9 cellular contexts compared by ENCODE assay signal in genomic region chr17:78355045-78355641, GRCh38. TPM values are rescaled to one million over a fixed set of nuclear protein-coding genes. Genes with fewer than 3 reads are reported as not detected.
DNase-seq lines count a peak whose midpoint lies in the region; ATAC-seq, FAIRE-seq and TF ChIP-seq lines count a peak whose summit lies in the region.
"Had no signal": no experiment of that assay in that cellular context is flagged by ENCODE, and none has a peak within 500 bp of the region (broad histone marks: within the 10 kb centered on the region; RNA-seq: fewer than 3 reads in every experiment).

No MANE protein-coding gene starts in this region.

- no peak for ATAC-seq in activated T-cell treated with anti-CD3 and anti-CD28 coated beads, Interleukin-2, amount 50 U/mL, for 72 hours (replicated peaks in 1 of 2)
- ATAC-seq in HepG2 (no peak), HG03571 (IDR thresholded peaks at IDR 0.05; ENCODE audit: unreplicated experiment) (no peak), HG03521 (IDR thresholded peaks at IDR 0.05; ENCODE audit: unreplicated experiment) (no peak)
- no peak for ATAC-seq in stimulated activated naive CD8-positive, alpha-beta T cell treated with anti-CD3 and anti-CD28 coated beads, Interleukin-15, Interleukin-2, amounts not matched to agents 100 U/mL and 50 U/mL, for 24 hours

- no peak overlapping the region for H2AFZ ChIP-seq in HepG2 (ENCODE audit: low read length)

- WGBS in HepG2 (ENCODE audit: low lambda C conversion rate) = 11% methylated on average over 9 of the region's 9 CpGs

- H3K27me3 Mint-ChIP-seq in IgD-negative memory B cell = peaks cover 8% of the 10 kb centered on the region
- no peaks in the 10 kb centered on the region for H3K27me3 Mint-ChIP-seq in activated T-cell treated with anti-CD3 and anti-CD28 coated beads, Interleukin-2, amount 50 U/mL, for 72 hours (ENCODE audit: low read depth)

- peak overlapping the region; percentile 73 for H3K4me2 ChIP-seq in HepG2 (ENCODE audit: low read depth, low read length)

- no peak for TF ChIP-seq CTCF in HepG2 (CRISPR knock-in tag; IDR thresholded peaks at IDR 0.05)

- peak; percentile 54 to 58 for DNase-seq in activated T-cell treated with anti-CD3 and anti-CD28 coated beads, Interleukin-2, amount 50 U/mL, for 72 hours
- DNase-seq in HepG2 (ENCODE audit: low spot score) (peak; percentile 58), HUDEP-2 (lab: John Stamatoyannopoulos, UW; ENCODE audit: unreplicated experiment in 76 of 76) (no peak)
- DNase-seq in stimulated activated naive CD8-positive, alpha-beta T cell treated with anti-CD3 and anti-CD28 coated beads, Interleukin-15, Interleukin-2, amounts not matched to agents 100 U/mL and 50 U/mL, for 24 hours = peak; percentile 44
- DNase-seq: anterior cingulate cortex, head of caudate nucleus had no signal

- H3K27me3 ChIP-seq in HepG2 (ENCODE audit: control insufficient read depth in 1 of 2, insufficient read depth in 2 of 2, low read length in 2 of 2) = peaks cover 0 to 48% of the 10 kb centered on the region in 2 experiments

- H4K20me1 ChIP-seq in HepG2 (ENCODE audit: insufficient read depth, low read length) = peaks cover 21% of the 10 kb centered on the region; the same call in 1 of the 2 replicates

- no peaks in the 10 kb centered on the region for H3K36me3 Mint-ChIP-seq in IgD-negative memory B cell
- H3K36me3 Mint-ChIP-seq in activated T-cell treated with anti-CD3 and anti-CD28 coated beads, Interleukin-2, amount 50 U/mL, for 72 hours (ENCODE audit: insufficient read depth in 2 of 2) = peaks cover 15 to 19% of the 10 kb centered on the region in 2 donors

- H3K36me3 ChIP-seq in HepG2 (replicated peaks in 1 of 2; ENCODE audit: control insufficient read depth in 1 of 2, insufficient read depth in 2 of 2, low read length in 2 of 2) = no peaks in the 10 kb centered on the region; a peak in 1 of 5 replicates

- peak overlapping the region; percentile 90 to 98 (median 93) for H3K27ac Mint-ChIP-seq in IgD-negative memory B cell
- peak overlapping the region; percentile 91 for H3K27ac Mint-ChIP-seq in activated T-cell treated with anti-CD3 and anti-CD28 coated beads, Interleukin-2, amount 50 U/mL, for 72 hours

- POLR2A ChIA-PET in HepG2 (lab: Yijun Ruan, JAX) = interaction anchor here (1.0 kb wide), 1 partner anchor 21 kb away, joined by 3 read pairs; no protein-coding TSS in a partner anchor

- peak; percentile 36 for FAIRE-seq in HepG2 (lab: Jason Lieb, UNC)

- no peak overlapping the region for H3K27ac ChIP-seq in HepG2 (ENCODE audit: extremely low read length, insufficient read depth, low read length)

- no peak for TF ChIP-seq POLR2A in HepG2 (IDR thresholded peaks at IDR 0.05; ENCODE audit: insufficient read depth in 1 of 2, low read depth in 2 of 2, low read length in 2 of 2)

- TF ChIP-seq RAD21 in HepG2 (CRISPR knock-in tag; IDR thresholded peaks at IDR 0.05) = no peak

- peaks cover 74% of the 10 kb centered on the region for H3K4me1 ChIP-seq in HepG2 (ENCODE audit: insufficient read depth, low read length)

- intact Hi-C loops in HepG2 (cut with micrococcal nuclease; ENCODE audit: unreplicated experiment) = no loop called here

- TF ChIP-seq EP300 in HepG2 (IDR thresholded peaks at IDR 0.05; ENCODE audit: low read depth in 2 of 2, low read length in 2 of 2) = peak in 1 of 2 experiments; percentile 58; a peak in 1 of 4 replicates
- TF ChIP-seq EP300 in HepG2 (CRISPR knock-in tag; IDR thresholded peaks at IDR 0.05; ENCODE audit: borderline replicate concordance) = peak; percentile 13; the same call in 1 of the 2 replicates

- H3K9ac ChIP-seq in HepG2 (ENCODE audit: insufficient read depth, low read depth, low read length) = peak overlapping the region; percentile 1; the same call in 1 of the 2 replicates

- peaks cover 22 to 38% (median 37%) of the 10 kb centered on the region in 3 donors for H3K4me1 Mint-ChIP-seq in IgD-negative memory B cell
- H3K4me1 Mint-ChIP-seq in activated T-cell treated with anti-CD3 and anti-CD28 coated beads, Interleukin-2, amount 50 U/mL, for 72 hours (ENCODE audit: low read depth) = peaks cover 50% of the 10 kb centered on the region

- CTCF ChIA-PET in HepG2 (lab: Yijun Ruan, JAX; ENCODE audit: low intra/inter-chr PET ratio, low total read pairs) = no interaction called here

- in situ Hi-C loops in HepG2 (cut with HindIII; ENCODE audit: extremely low pct_ligation_motif_present, low pct_unique_long_range_greater_than_20kb) = no loop called here

- no TSS peak for BruUV-seq in HepG2 (replicated peaks; lab: Mats Ljungman, UMichigan)

- no peaks in the 10 kb centered on the region for H3K9me3 ChIP-seq in HepG2 (ENCODE audit: low read length)

- peak overlapping the region in 3 of 4 donors; percentile 40 to 75 (median 56) for H3K4me3 Mint-ChIP-seq in IgD-negative memory B cell
- peak overlapping the region; percentile 86 to 96 for H3K4me3 Mint-ChIP-seq in activated T-cell treated with anti-CD3 and anti-CD28 coated beads, Interleukin-2, amount 50 U/mL, for 72 hours

- no peaks in the 10 kb centered on the region for H3K79me2 ChIP-seq in HepG2 (ENCODE audit: insufficient read depth, low read length)

- peak overlapping the region in 1 of 3 experiments; percentile 24; a peak in 1 of 6 replicates for H3K4me3 ChIP-seq in HepG2 (replicated peaks in 1 of 3; ENCODE audit: insufficient read depth in 1 of 3, low read depth in 2 of 3, low read length in 3 of 3)

- no peaks in the 10 kb centered on the region for H3K9me3 Mint-ChIP-seq in IgD-negative memory B cell
- no peaks in the 10 kb centered on the region for H3K9me3 Mint-ChIP-seq in activated T-cell treated with anti-CD3 and anti-CD28 coated beads, Interleukin-2, amount 50 U/mL, for 72 hours

RNA-seq across cellular contexts. Expression of gene SOCS3, which starts 4.7 kb away (rescaled TPM):
- polyA plus RNA-seq in IgD-negative memory B cell (17.3 TPM), HepG2 (2011; rRNA removed) (2.4 and 3.2 TPM in 2 replicates)
- total RNA-seq in activated T-cell treated with anti-CD3 and anti-CD28 coated beads, Interleukin-2, amount 50 U/mL, for 72 hours = 100 to 1,000 TPM; 164 to 212 TPM
- 0.66 and 0.77 TPM in 2 replicates for total RNA-seq in HepG2 (2016; rRNA removed; fragmentation: Illumina TruSeq; extraction: Trizol)
- total RNA-seq in HepG2 (2016; cell fraction: cytosol; rRNA removed; fragmentation: Illumina TruSeq; extraction: Trizol; ENCODE audit: low read depth) = 0.30 and 0.35 TPM in 2 replicates
- total RNA-seq in HepG2 (2016; cell fraction: insoluble cytoplasmic fraction; rRNA removed; fragmentation: Illumina TruSeq; extraction: Trizol) = 0.59 and 0.95 TPM in 2 replicates
- 0.83 and 0.93 TPM in 2 replicates for total RNA-seq in HepG2 (2016; cell fraction: membrane; rRNA removed; fragmentation: Illumina TruSeq; extraction: Trizol)
- 0.66 and 1.2 TPM in 2 replicates for total RNA-seq in HepG2 (2016; cell fraction: nucleus; rRNA removed; fragmentation: Illumina TruSeq; extraction: Trizol)
- polyA plus RNA-seq in HepG2 (2011; cell fraction: cytosol; rRNA removed) = 2.4 and 2.6 TPM in 2 replicates
- polyA plus RNA-seq in HepG2 (2011; cell fraction: nucleus; rRNA removed) = 4.1 and 5.9 TPM in 2 replicates
- 0.94 and 3.5 TPM in 2 replicates for polyA plus RNA-seq in HepG2 (2012)
- 0.05 and 0.10 TPM in 2 replicates for polyA plus RNA-seq in HepG2 (2016; cell fraction: cytosol; fragmentation: Illumina TruSeq; extraction: Trizol; ENCODE audit: low read depth)
- polyA plus RNA-seq in HepG2 (2016; cell fraction: insoluble cytoplasmic fraction; fragmentation: Illumina TruSeq; extraction: Trizol; ENCODE audit: low read depth) = 0.32 and 0.52 TPM in 2 replicates
- 0.27 and 0.28 TPM in 2 replicates for polyA plus RNA-seq in HepG2 (2016; cell fraction: membrane; fragmentation: Illumina TruSeq; extraction: Trizol; ENCODE audit: low read depth)
- polyA plus RNA-seq in HepG2 (2016; cell fraction: nucleus; fragmentation: Illumina TruSeq; extraction: Trizol; ENCODE audit: insufficient read depth, low read depth) = 1.1 and 1.3 TPM in 2 replicates
- 11.0 and 18.7 TPM in 2 replicates for polyA minus RNA-seq in HepG2 (2011; rRNA and poly(A)+ RNA removed; ENCODE audit: low replicate concordance)
- polyA minus RNA-seq in HepG2 (2011; cell fraction: cytosol; rRNA and poly(A)+ RNA removed) = 6.9 and 7.9 TPM in 2 replicates
- 3.5 and 5.2 TPM in 2 replicates for polyA minus RNA-seq in HepG2 (2011; cell fraction: nucleus; rRNA and poly(A)+ RNA removed)

RNA-seq across cellular contexts. Expression of gene PGS1, which starts 23.3 kb away (rescaled TPM):
- 49.7 TPM for polyA plus RNA-seq in IgD-negative memory B cell
- 100 to 1,000 TPM in 1 of 2 donors, 10 to 100 TPM in 1; 81.6 to 101 TPM for total RNA-seq in activated T-cell treated with anti-CD3 and anti-CD28 coated beads, Interleukin-2, amount 50 U/mL, for 72 hours
- 18.8 and 25.9 TPM in 2 replicates for total RNA-seq in HepG2 (2016; rRNA removed; fragmentation: Illumina TruSeq; extraction: Trizol)
- total RNA-seq in HepG2 (2016; cell fraction: cytosol; rRNA removed; fragmentation: Illumina TruSeq; extraction: Trizol; ENCODE audit: low read depth) = 10.8 and 10.9 TPM in 2 replicates
- total RNA-seq in HepG2 (2016; cell fraction: insoluble cytoplasmic fraction; rRNA removed; fragmentation: Illumina TruSeq; extraction: Trizol) = 14.8 and 27.5 TPM in 2 replicates
- 11.3 and 11.9 TPM in 2 replicates for total RNA-seq in HepG2 (2016; cell fraction: membrane; rRNA removed; fragmentation: Illumina TruSeq; extraction: Trizol)
- 27.4 and 30.7 TPM in 2 replicates for total RNA-seq in HepG2 (2016; cell fraction: nucleus; rRNA removed; fragmentation: Illumina TruSeq; extraction: Trizol)
- 31.5 and 42.3 TPM in 2 replicates for polyA plus RNA-seq in HepG2 (2011; rRNA removed)
- polyA plus RNA-seq in HepG2 (2011; cell fraction: cytosol; rRNA removed) = 30.6 and 33.0 TPM in 2 replicates
- 151 and 153 TPM in 2 replicates for polyA plus RNA-seq in HepG2 (2011; cell fraction: nucleus; rRNA removed)
- polyA plus RNA-seq in HepG2 (2012) = 18.3 and 27.7 TPM in 2 replicates
- 2.9 and 3.9 TPM in 2 replicates for polyA plus RNA-seq in HepG2 (2016; cell fraction: cytosol; fragmentation: Illumina TruSeq; extraction: Trizol; ENCODE audit: low read depth)
- 12.8 and 16.5 TPM in 2 replicates for polyA plus RNA-seq in HepG2 (2016; cell fraction: insoluble cytoplasmic fraction; fragmentation: Illumina TruSeq; extraction: Trizol; ENCODE audit: low read depth)
- polyA plus RNA-seq in HepG2 (2016; cell fraction: membrane; fragmentation: Illumina TruSeq; extraction: Trizol; ENCODE audit: low read depth) = 6.1 and 6.7 TPM in 2 replicates
- 50.4 and 56.8 TPM in 2 replicates for polyA plus RNA-seq in HepG2 (2016; cell fraction: nucleus; fragmentation: Illumina TruSeq; extraction: Trizol; ENCODE audit: insufficient read depth, low read depth)
- polyA minus RNA-seq in HepG2 (2011; rRNA and poly(A)+ RNA removed; ENCODE audit: low replicate concordance) = 49.2 and 54.3 TPM in 2 replicates
- 13.6 and 15.2 TPM in 2 replicates for polyA minus RNA-seq in HepG2 (2011; cell fraction: cytosol; rRNA and poly(A)+ RNA removed)
- polyA minus RNA-seq in HepG2 (2011; cell fraction: nucleus; rRNA and poly(A)+ RNA removed) = 58.3 and 63.7 TPM in 2 replicates

Comparison
In these comparisons a context has a peak if more than half of its experiments do, and no peak if none do; other contexts are left out.
1. DNase-seq: peak in activated T-cell treated with anti-CD3 and anti-CD28 coated beads, Interleukin-2, amount 50 U/mL, for 72 hours (2 of 2), HepG2 (single experiment) and stimulated activated naive CD8-positive, alpha-beta T cell treated with anti-CD3 and anti-CD28 coated beads, Interleukin-15, Interleukin-2, amounts not matched to agents 100 U/mL and 50 U/mL, for 24 hours (single experiment); none in HUDEP-2 (0 of 76).
2. RNA of gene SOCS3, which starts 4.7 kb away (total RNA-seq): 164 to 212 TPM in activated T-cell treated with anti-CD3 and anti-CD28 coated beads, Interleukin-2, amount 50 U/mL, for 72 hours; 0.30 to 1.2 TPM in HepG2; every median in the first group is over 10 times any median in the second.